Comparison of ENCODE assay signal across 2 cellular contexts in the genomic region with DNA sequence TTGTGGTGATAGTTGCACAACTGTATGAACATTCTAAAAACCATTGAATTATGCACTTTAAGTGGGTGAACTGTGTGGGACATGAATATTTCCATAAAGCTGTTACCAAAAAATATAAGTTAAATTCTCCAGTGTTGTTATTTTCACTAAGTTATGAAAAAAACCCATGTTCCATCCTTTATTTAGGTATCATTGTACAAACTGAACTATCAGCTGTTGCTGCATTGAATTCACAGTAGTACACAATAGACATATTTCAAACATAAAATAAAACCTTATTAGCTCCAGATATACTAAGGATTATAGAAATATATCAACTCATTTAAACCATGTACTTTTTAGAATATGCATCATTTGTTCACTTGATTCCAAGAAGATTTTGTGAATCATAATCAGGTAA.
TF ChIP-seq lines count a peak whose summit lies in the region.

No MANE protein-coding gene starts in this region.

TF ChIP-seq in WTC11, 78 proteins besides CTCF, POLR2A, EP300 and RAD21 (continued from another document):
- TF ChIP-seq, protein P1, sequence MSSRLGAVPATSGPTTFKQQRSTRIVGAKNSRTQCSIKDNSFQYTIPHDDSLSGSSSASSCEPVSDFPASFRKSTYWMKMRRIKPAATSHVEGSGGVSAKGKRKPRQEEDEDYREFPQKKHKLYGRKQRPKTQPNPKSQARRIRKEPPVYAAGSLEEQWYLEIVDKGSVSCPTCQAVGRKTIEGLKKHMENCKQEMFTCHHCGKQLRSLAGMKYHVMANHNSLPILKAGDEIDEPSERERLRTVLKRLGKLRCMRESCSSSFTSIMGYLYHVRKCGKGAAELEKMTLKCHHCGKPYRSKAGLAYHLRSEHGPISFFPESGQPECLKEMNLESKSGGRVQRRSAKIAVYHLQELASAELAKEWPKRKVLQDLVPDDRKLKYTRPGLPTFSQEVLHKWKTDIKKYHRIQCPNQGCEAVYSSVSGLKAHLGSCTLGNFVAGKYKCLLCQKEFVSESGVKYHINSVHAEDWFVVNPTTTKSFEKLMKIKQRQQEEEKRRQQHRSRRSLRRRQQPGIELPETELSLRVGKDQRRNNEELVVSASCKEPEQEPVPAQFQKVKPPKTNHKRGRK (CRISPR knock-in tag; IDR thresholded peaks at IDR 0.05; ENCODE audit: borderline replicate concordance): no peak
- TF ChIP-seq ZNF317 (CRISPR knock-in tag; IDR thresholded peaks at IDR 0.05; ENCODE audit: borderline replicate concordance, low read depth): peak; percentile 79; the same call in 1 of the 2 replicates
- TF ChIP-seq EMX1 (CRISPR knock-in tag; IDR thresholded peaks at IDR 0.05): no peak
- TF ChIP-seq, protein P2, sequence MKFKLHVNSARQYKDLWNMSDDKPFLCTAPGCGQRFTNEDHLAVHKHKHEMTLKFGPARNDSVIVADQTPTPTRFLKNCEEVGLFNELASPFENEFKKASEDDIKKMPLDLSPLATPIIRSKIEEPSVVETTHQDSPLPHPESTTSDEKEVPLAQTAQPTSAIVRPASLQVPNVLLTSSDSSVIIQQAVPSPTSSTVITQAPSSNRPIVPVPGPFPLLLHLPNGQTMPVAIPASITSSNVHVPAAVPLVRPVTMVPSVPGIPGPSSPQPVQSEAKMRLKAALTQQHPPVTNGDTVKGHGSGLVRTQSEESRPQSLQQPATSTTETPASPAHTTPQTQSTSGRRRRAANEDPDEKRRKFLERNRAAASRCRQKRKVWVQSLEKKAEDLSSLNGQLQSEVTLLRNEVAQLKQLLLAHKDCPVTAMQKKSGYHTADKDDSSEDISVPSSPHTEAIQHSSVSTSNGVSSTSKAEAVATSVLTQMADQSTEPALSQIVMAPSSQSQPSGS (CRISPR knock-in tag; IDR thresholded peaks at IDR 0.05; ENCODE audit: borderline replicate concordance, low read depth): no peak

TF ChIP-seq in K562, 482 proteins besides CTCF, POLR2A, EP300 and RAD21 (continued from another document):
- TF ChIP-seq, protein P3, sequence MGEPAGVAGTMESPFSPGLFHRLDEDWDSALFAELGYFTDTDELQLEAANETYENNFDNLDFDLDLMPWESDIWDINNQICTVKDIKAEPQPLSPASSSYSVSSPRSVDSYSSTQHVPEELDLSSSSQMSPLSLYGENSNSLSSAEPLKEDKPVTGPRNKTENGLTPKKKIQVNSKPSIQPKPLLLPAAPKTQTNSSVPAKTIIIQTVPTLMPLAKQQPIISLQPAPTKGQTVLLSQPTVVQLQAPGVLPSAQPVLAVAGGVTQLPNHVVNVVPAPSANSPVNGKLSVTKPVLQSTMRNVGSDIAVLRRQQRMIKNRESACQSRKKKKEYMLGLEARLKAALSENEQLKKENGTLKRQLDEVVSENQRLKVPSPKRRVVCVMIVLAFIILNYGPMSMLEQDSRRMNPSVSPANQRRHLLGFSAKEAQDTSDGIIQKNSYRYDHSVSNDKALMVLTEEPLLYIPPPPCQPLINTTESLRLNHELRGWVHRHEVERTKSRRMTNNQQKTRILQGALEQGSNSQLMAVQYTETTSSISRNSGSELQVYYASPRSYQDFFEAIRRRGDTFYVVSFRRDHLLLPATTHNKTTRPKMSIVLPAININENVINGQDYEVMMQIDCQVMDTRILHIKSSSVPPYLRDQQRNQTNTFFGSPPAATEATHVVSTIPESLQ (CRISPR knock-in tag; IDR thresholded peaks at IDR 0.05): no peak
- TF ChIP-seq KLF13 (tag; IDR thresholded peaks at IDR 0.05; ENCODE audit: borderline replicate concordance, low read depth): no peak
